Comparison of ENCODE assay signal across 29 cellular contexts in the genomic region with DNA sequence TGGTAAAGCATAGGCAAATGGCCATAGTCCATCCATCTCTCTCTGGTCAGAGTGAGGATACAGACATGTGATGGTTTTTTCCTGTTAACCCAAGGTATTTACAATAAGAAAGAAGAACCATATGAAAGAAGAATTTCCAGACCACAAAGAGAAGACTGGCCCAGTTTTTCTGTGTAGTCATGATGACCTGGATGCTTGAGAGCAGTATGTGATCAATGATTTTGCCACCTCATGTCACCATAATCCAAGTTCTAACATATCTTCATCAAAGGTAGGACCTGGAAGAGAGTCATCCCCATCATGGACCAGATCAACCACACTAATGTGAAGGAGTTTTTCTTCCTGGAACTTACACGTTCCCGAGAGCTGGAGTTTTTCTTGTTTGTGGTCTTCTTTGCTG. TPM values are rescaled to one million over a fixed set of nuclear protein-coding genes. Genes with fewer than 3 reads are reported as not detected.
"Had no signal": no experiment of that assay in that cellular context is flagged by ENCODE, and none has a peak within 500 bp of the region (broad histone marks: within the 10 kb centered on the region; RNA-seq: fewer than 3 reads in every experiment).

A gene (plus strand): TSS at position 301 of the 400 bp plus-strand sequence. CDS start 0 bp downstream, at position 301.

- H3K4me3 ChIP-seq: stomach, suprapubic skin, testis, thoracic aorta, thyroid gland, tibial artery, tibial nerve, transverse colon, upper lobe of left lung, upper lobe of right lung, uterus, vagina had no signal

- H3K36me3 ChIP-seq: stomach, suprapubic skin, thoracic aorta, thyroid gland, tibial artery, tibial nerve, transverse colon, upper lobe of left lung, upper lobe of right lung, uterus, vagina had no signal

- H3K27me3 ChIP-seq: stomach, suprapubic skin, testis, thyroid gland, tibial artery, tibial nerve, transverse colon, upper lobe of left lung, upper lobe of right lung, uterus, vagina had no signal

- FAIRE-seq: urothelium cell line had no signal

- DNase-seq: stimulated activated CD4-positive, alpha-beta T cell treated with anti-CD3 and anti-CD28 coated beads, Interleukin-2, amount 100 ng/mL, for 48 hours; stimulated activated CD4-positive, alpha-beta T cell treated with anti-CD3 and anti-CD28 coated beads, Interleukin-4, amount 100 ng/mL, for 1 hour; stimulated activated CD4-positive, alpha-beta T cell treated with anti-CD3 and anti-CD28 coated beads, Interleukin-4, amount 100 ng/mL, for 24 hours; stimulated activated CD4-positive, alpha-beta T cell treated with anti-CD3 and anti-CD28 coated beads, Interleukin-4, amount 100 ng/mL, for 4 hours; stimulated activated CD8-positive, alpha-beta memory T cell treated with anti-CD3 and anti-CD28 coated beads, Interleukin-4, amount 100 ng/mL, for 48 hours; stimulated activated naive B cell treated with anti-CD40 and anti-IgM and Interleukin-4, amounts not matched to agents 10 μg/mL and 1 μg/mL and 100 μg/mL, for 72 hours; stimulated activated naive CD4-positive, alpha-beta T cell; stimulated activated naive CD4-positive, alpha-beta T cell treated with Interleukin-2 at 50 U/mL for 16 hours; stimulated activated naive CD8-positive, alpha-beta T cell treated with anti-CD3 and anti-CD28 coated beads, Interleukin-15, amount 100 ng/mL, for 72 hours; stimulated activated naive CD8-positive, alpha-beta T cell treated with anti-CD3 and anti-CD28 coated beads, Interleukin-15, Interleukin-2, amounts not matched to agents 100 U/mL and 50 U/mL, for 24 hours; stomach; substantia nigra; testis; thyroid gland; tibial artery; transverse colon; trophoblast cell; upper lobe of left lung; upper lobe of right lung; uterus had no signal

RNA-seq across cellular contexts. Expression of the gene that starts here (rescaled TPM):
- total RNA-seq: stomach, subcutaneous adipose tissue, suprapubic skin, temporal lobe, testis, thoracic aorta, thyroid gland, tibial nerve, transverse colon, upper lobe of left lung, upper lobe of right lung, ureter, urinary bladder, uterus, vagina had no signal
